In the genomic region with DNA sequence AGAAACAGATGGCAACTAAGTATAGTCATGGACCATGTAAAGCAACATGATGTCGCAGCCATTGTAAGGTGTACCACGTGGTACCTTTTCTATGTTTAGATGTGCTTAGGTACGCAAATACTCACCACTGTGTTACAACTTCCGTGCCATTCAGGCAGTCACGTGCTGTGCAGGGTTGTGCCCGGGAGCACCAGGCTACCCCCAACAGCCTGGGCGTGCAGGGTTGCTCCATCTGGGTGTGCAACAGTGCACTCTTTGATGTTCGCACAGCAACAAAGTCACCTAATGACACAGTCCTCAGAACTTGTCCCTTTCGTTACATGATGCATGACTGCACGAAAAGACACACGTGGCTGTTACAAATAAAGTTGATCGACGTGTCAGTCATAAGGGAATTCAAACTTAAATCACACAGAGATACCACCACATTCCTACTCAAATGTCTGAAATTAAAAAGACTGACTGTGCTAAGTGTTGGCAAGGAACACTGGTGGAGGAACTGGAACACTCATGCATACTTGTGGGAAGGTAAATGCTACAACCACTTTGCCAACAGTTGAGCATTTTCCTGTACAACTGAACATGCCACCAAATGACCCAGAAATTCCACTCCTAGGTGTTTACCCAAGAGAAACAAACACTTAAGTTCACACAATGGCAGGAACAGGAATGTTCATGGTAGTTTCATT, we compare ENCODE assay signal across 25 cellular contexts. TPM values are rescaled to one million over a fixed set of nuclear protein-coding genes. Genes with fewer than 3 reads are reported as not detected.
DNase-seq lines count a peak whose midpoint lies in the region; ATAC-seq lines count a peak whose summit lies in the region.
"Had no signal": no experiment of that assay in that cellular context is flagged by ENCODE, and none has a peak within 500 bp of the region (broad histone marks: within the 10 kb centered on the region; RNA-seq: fewer than 3 reads in every experiment).

No MANE protein-coding gene starts in this region.

- no peak overlapping the region for H2BK12ac ChIP-seq in neuronal stem cell (ENCODE audit: low read length)

- H2BK5ac ChIP-seq in neuronal stem cell (ENCODE audit: low read length): no peak overlapping the region

- H3K79me2 ChIP-seq in Karpas-422 (ENCODE audit: low read length): no peaks in the 10 kb centered on the region

- H3K79me1 ChIP-seq in neuronal stem cell (ENCODE audit: low read depth, low read length): no peaks in the 10 kb centered on the region

- H3K4me3 ChIP-seq in Karpas-422 (ENCODE audit: low read length): 0 out of 2 replicates have a peak overlapping the region, but pooled peaks have one; percentile 24
- H3K4me3 ChIP-seq in neuronal stem cell (ENCODE audit: low read length in 2 of 2): no peak overlapping the region
- H3K4me3 ChIP-seq in HAP-1: no peak overlapping the region
- H3K4me3 ChIP-seq: PC-9 had no signal

- no peak overlapping the region for H2AK5ac ChIP-seq in neuronal stem cell (ENCODE audit: low read depth, low read length)

- no peaks in the 10 kb centered on the region for H3K9me2 ChIP-seq in Karpas-422 (replicated peaks; ENCODE audit: insufficient read depth, low read length)

- H4K91ac ChIP-seq in neuronal stem cell (ENCODE audit: low read depth, low read length, poor library complexity): no peak overlapping the region

- no peak overlapping the region for H2BK15ac ChIP-seq in neuronal stem cell (ENCODE audit: low read length)

- in situ Hi-C loops in HAP-1 (cut with MboI; ENCODE audit: low sequenced_read_pairs): no loop called here

- DNase-seq in DMS53 treated with DMSO at 0.1 percent for 48 hours (lab: John Stamatoyannopoulos, UW; ENCODE audit: unreplicated experiment): peak; percentile 87
- DNase-seq in Karpas-422: peak; percentile 76
- peak; percentile 1 for DNase-seq in iPS-NIHi11 (ENCODE audit: low spot score)
- DNase-seq in neuronal stem cell (ENCODE audit: low spot score): no peak
- no peak for DNase-seq in COLO829 (ENCODE audit: low spot score)
- DNase-seq in HAP-1 (ENCODE audit: low spot score in 2 of 2): no peak
- DNase-seq: C1 segment of cervical spinal cord; Calu3; CD8-positive, alpha-beta T cell; DMS79; GF-D8; GOT3; HCEC 1CT; NCI-H1092 treated with DMSO at 0.1 percent for 48 hours; NCI-H1436; NCI-H187; NCI-H2081 treated with DMSO at 0.1 percent for 48 hours; NCI-H2171 treated with DMSO at 0.1 percent for 48 hours; NCI-H446; NCI-H526; PC-9; SHP77 had no signal

- H3K36me3 ChIP-seq in Karpas-422 (ENCODE audit: insufficient read depth, low read length): no peaks in the 10 kb centered on the region; the same call in 1 of the 2 replicates
- no peaks in the 10 kb centered on the region for H3K36me3 ChIP-seq in neuronal stem cell (replicated peaks in 1 of 2; ENCODE audit: control insufficient read depth in 2 of 2, insufficient read depth in 2 of 2, low read length in 2 of 2)
- H3K36me3 ChIP-seq in HAP-1 (replicated peaks): no peaks in the 10 kb centered on the region

- no peak overlapping the region; the same call in 1 of the 2 replicates for H3K27ac ChIP-seq in Karpas-422 (ENCODE audit: low read length)
- no peak overlapping the region for H3K27ac ChIP-seq in neuronal stem cell (replicated peaks; ENCODE audit: low read length)
- H3K27ac ChIP-seq: PC-9 had no signal

- WGBS in neuronal stem cell (ENCODE audit: extremely low coverage in 2 of 2, insufficient read length in 2 of 2, insufficient replicate concordance in 1 of 2), 2 donors: no CpG with 5 or more reads among the region's 13 CpGs

- H4K8ac ChIP-seq in neuronal stem cell (ENCODE audit: low read depth, low read length): no peak overlapping the region

- H3K4me2 ChIP-seq in Karpas-422 (ENCODE audit: low read depth, low read length, poor library complexity, severe bottlenecking) (peak overlapping the region; percentile 40), neuronal stem cell (ENCODE audit: insufficient read depth, low read length, poor library complexity, severe bottlenecking) (no peak overlapping the region)
- H3K4me2 ChIP-seq: PC-9 had no signal

- H3K27me3 ChIP-seq in Karpas-422 (ENCODE audit: low read length) (no peaks in the 10 kb centered on the region), neuronal stem cell (ENCODE audit: control insufficient read depth in 3 of 3, insufficient read depth in 3 of 3, low read depth in 1 of 3, low read length in 3 of 3) (peaks cover 0 to 8% (median 4%) of the 10 kb centered on the region in 3 experiments), HAP-1 (ENCODE audit: low read depth) (no peaks in the 10 kb centered on the region)

- H3K9me3 ChIP-seq in Karpas-422 (ENCODE audit: low read length) (peaks cover 10% of the 10 kb centered on the region; the same call in 1 of the 2 replicates), neuronal stem cell (replicated peaks in 1 of 2; ENCODE audit: control insufficient read depth in 2 of 2, insufficient read depth in 1 of 2, low read depth in 1 of 2, low read length in 2 of 2) (peaks cover 0 to 5% of the 10 kb centered on the region in 2 donors), HAP-1 (no peaks in the 10 kb centered on the region)

- H3K4me1 ChIP-seq in Karpas-422 (ENCODE audit: low read length) (peaks cover 31% of the 10 kb centered on the region), neuronal stem cell (ENCODE audit: control insufficient read depth in 2 of 2, insufficient read depth in 1 of 2, low read depth in 1 of 2, low read length in 2 of 2) (no peaks in the 10 kb centered on the region), HAP-1 (no peaks in the 10 kb centered on the region)

- no peak overlapping the region for H3K14ac ChIP-seq in neuronal stem cell (ENCODE audit: low read length)

- H3K9ac ChIP-seq in Karpas-422 (ENCODE audit: low read length) (no peak overlapping the region), neuronal stem cell (ENCODE audit: low read depth, low read length, poor library complexity) (no peak overlapping the region)

- H3K18ac ChIP-seq in neuronal stem cell (ENCODE audit: low read length): no peak overlapping the region

- H3K4ac ChIP-seq in neuronal stem cell (ENCODE audit: low read length): no peak overlapping the region

- H3K23ac ChIP-seq in neuronal stem cell (ENCODE audit: low read depth, low read length, poor library complexity): peak overlapping the region; percentile 66

- no peak for ATAC-seq in HG02973 (IDR thresholded peaks at IDR 0.05; ENCODE audit: unreplicated experiment)
- ATAC-seq: CD8-positive, alpha-beta T cell had no signal

- H2AFZ ChIP-seq in Karpas-422 (ENCODE audit: low read length) (no peak overlapping the region; the same call in 1 of the 2 replicates), neuronal stem cell (ENCODE audit: low read length) (no peak overlapping the region)
- H2AFZ ChIP-seq: PC-9 had no signal

- no peaks in the 10 kb centered on the region for H4K20me1 ChIP-seq in Karpas-422 (ENCODE audit: insufficient read depth, low read depth, low read length)

- no peak overlapping the region for H2BK120ac ChIP-seq in neuronal stem cell (ENCODE audit: low read depth, low read length)

RNA-seq across cellular contexts. Expression of gene CPLX1, which starts 24.3 kb away (rescaled TPM):
- total RNA-seq in Karpas-422 (2014; rRNA removed; shearing (Covaris generic); ENCODE audit: low replicate concordance): 0.40 and 3.1 TPM in 2 replicates
- 0.13 TPM for polyA plus RNA-seq in neuronal stem cell (2013, experiment 1 of 2)
- 0.12 TPM for polyA plus RNA-seq in neuronal stem cell (2013, experiment 2 of 2)
- total RNA-seq: RPMI7951 had no signal
- polyA plus RNA-seq: IgD-negative memory B cell had no signal

Comparison
In these comparisons a context has a peak if more than half of its experiments do, and no peak if none do; other contexts are left out.
1. DNase-seq: peak in DMS53 treated with DMSO at 0.1 percent for 48 hours (single experiment), Karpas-422 (single experiment) and iPS-NIHi11 (single experiment); none in neuronal stem cell (single experiment), COLO829 (single experiment) and HAP-1 (0 of 2).